In the genomic region with DNA sequence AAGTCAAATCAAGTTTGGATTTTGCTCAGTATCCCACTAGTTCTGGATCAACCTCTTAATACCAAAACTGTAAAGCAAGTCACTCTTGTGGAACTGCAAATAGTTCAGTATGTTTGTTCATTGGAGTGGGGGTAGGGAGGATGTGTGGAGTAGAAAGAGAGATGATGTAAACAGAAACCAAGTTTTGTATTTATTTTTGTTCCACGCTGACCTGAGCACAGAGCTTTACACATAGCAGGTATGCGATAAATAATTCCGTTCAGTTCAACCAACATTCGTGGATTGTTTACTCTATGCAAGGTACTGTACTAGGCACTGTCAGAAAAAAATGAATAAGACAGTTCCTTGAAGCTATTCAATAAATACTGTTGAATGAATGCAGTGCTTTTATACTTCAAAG, we compare ENCODE assay signal across 1 cellular context.
A peak's percentile ranks its signal among the peaks of the same experiment; 100 is the strongest.
TF ChIP-seq lines count a peak whose summit lies in the region.

No MANE protein-coding gene starts in this region.

TF ChIP-seq in HepG2, 621 proteins besides CTCF, POLR2A, EP300 and RAD21 (continued from another document):
- TF ChIP-seq, protein P1, sequence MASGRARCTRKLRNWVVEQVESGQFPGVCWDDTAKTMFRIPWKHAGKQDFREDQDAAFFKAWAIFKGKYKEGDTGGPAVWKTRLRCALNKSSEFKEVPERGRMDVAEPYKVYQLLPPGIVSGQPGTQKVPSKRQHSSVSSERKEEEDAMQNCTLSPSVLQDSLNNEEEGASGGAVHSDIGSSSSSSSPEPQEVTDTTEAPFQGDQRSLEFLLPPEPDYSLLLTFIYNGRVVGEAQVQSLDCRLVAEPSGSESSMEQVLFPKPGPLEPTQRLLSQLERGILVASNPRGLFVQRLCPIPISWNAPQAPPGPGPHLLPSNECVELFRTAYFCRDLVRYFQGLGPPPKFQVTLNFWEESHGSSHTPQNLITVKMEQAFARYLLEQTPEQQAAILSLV (CRISPR knock-in tag; IDR thresholded peaks at IDR 0.05; ENCODE audit: borderline replicate concordance) = no peak
- TF ChIP-seq, protein P2, sequence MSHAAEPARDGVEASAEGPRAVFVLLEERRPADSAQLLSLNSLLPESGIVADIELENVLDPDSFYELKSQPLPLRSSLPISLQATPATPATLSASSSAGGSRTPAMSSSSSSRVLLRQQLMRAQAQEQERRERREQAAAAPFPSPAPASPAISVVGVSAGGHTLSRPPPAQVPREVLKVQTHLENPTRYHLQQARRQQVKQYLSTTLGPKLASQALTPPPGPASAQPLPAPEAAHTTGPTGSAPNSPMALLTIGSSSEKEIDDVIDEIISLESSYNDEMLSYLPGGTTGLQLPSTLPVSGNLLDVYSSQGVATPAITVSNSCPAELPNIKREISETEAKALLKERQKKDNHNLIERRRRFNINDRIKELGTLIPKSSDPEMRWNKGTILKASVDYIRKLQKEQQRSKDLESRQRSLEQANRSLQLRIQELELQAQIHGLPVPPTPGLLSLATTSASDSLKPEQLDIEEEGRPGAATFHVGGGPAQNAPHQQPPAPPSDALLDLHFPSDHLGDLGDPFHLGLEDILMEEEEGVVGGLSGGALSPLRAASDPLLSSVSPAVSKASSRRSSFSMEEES (CRISPR knock-in tag; IDR thresholded peaks at IDR 0.05) = 0 out of 2 replicates have a peak, but pooled peaks have one; percentile 12
- TF ChIP-seq ZNF558 (CRISPR knock-in tag; IDR thresholded peaks at IDR 0.05; ENCODE audit: borderline replicate concordance) (no peak), SRF (IDR thresholded peaks at IDR 0.05; ENCODE audit: low read depth, low read length) (no peak), IRF2 (CRISPR knock-in tag; IDR thresholded peaks at IDR 0.05) (peak; percentile 28; the same call in 1 of the 2 replicates), ZNF333 (CRISPR knock-in tag; IDR thresholded peaks at IDR 0.05; ENCODE audit: borderline replicate concordance) (no peak), NCOR1 (IDR thresholded peaks at IDR 0.05; ENCODE audit: borderline replicate concordance, low read length) (no peak), SMAD1 (CRISPR knock-in tag; IDR thresholded peaks at IDR 0.05; ENCODE audit: borderline replicate concordance, low read depth) (no peak), SOX6 (IDR thresholded peaks at IDR 0.05) (no peak), SOX6 (CRISPR knock-in tag; IDR thresholded peaks at IDR 0.05) (peak; percentile 63), ZBTB1 (CRISPR knock-in tag; IDR thresholded peaks at IDR 0.05; ENCODE audit: borderline replicate concordance) (no peak), BORCS8-MEF2B (CRISPR knock-in tag; IDR thresholded peaks at IDR 0.05) (no peak), ZNF441 (CRISPR knock-in tag; IDR thresholded peaks at IDR 0.05; ENCODE audit: borderline replicate concordance) (no peak), TBX3 (IDR thresholded peaks at IDR 0.05; ENCODE audit: borderline replicate concordance) (no peak), KMT2A (CRISPR knock-in tag; IDR thresholded peaks at IDR 0.05) (no peak), GZF1 (CRISPR knock-in tag; IDR thresholded peaks at IDR 0.05) (no peak), GPN1 (CRISPR knock-in tag; IDR thresholded peaks at IDR 0.05; ENCODE audit: borderline replicate concordance) (no peak), SAP130 (CRISPR knock-in tag; IDR thresholded peaks at IDR 0.05; ENCODE audit: low read depth) (peak; percentile 33; the same call in 1 of the 2 replicates), ZNF713 (CRISPR knock-in tag; IDR thresholded peaks at IDR 0.05) (no peak), ISL2 (CRISPR knock-in tag; IDR thresholded peaks at IDR 0.05) (no peak), ZFP1 (CRISPR knock-in tag; IDR thresholded peaks at IDR 0.05) (no peak)
- TF ChIP-seq, protein P3, sequence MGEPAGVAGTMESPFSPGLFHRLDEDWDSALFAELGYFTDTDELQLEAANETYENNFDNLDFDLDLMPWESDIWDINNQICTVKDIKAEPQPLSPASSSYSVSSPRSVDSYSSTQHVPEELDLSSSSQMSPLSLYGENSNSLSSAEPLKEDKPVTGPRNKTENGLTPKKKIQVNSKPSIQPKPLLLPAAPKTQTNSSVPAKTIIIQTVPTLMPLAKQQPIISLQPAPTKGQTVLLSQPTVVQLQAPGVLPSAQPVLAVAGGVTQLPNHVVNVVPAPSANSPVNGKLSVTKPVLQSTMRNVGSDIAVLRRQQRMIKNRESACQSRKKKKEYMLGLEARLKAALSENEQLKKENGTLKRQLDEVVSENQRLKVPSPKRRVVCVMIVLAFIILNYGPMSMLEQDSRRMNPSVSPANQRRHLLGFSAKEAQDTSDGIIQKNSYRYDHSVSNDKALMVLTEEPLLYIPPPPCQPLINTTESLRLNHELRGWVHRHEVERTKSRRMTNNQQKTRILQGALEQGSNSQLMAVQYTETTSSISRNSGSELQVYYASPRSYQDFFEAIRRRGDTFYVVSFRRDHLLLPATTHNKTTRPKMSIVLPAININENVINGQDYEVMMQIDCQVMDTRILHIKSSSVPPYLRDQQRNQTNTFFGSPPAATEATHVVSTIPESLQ (CRISPR knock-in tag; conservative IDR thresholded peaks at IDR 0.05) = no peak
- TF ChIP-seq, protein P4, sequence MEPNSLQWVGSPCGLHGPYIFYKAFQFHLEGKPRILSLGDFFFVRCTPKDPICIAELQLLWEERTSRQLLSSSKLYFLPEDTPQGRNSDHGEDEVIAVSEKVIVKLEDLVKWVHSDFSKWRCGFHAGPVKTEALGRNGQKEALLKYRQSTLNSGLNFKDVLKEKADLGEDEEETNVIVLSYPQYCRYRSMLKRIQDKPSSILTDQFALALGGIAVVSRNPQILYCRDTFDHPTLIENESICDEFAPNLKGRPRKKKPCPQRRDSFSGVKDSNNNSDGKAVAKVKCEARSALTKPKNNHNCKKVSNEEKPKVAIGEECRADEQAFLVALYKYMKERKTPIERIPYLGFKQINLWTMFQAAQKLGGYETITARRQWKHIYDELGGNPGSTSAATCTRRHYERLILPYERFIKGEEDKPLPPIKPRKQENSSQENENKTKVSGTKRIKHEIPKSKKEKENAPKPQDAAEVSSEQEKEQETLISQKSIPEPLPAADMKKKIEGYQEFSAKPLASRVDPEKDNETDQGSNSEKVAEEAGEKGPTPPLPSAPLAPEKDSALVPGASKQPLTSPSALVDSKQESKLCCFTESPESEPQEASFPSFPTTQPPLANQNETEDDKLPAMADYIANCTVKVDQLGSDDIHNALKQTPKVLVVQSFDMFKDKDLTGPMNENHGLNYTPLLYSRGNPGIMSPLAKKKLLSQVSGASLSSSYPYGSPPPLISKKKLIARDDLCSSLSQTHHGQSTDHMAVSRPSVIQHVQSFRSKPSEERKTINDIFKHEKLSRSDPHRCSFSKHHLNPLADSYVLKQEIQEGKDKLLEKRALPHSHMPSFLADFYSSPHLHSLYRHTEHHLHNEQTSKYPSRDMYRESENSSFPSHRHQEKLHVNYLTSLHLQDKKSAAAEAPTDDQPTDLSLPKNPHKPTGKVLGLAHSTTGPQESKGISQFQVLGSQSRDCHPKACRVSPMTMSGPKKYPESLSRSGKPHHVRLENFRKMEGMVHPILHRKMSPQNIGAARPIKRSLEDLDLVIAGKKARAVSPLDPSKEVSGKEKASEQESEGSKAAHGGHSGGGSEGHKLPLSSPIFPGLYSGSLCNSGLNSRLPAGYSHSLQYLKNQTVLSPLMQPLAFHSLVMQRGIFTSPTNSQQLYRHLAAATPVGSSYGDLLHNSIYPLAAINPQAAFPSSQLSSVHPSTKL (CRISPR knock-in tag; IDR thresholded peaks at IDR 0.05) = peak; percentile 89
- TF ChIP-seq, protein P5, sequence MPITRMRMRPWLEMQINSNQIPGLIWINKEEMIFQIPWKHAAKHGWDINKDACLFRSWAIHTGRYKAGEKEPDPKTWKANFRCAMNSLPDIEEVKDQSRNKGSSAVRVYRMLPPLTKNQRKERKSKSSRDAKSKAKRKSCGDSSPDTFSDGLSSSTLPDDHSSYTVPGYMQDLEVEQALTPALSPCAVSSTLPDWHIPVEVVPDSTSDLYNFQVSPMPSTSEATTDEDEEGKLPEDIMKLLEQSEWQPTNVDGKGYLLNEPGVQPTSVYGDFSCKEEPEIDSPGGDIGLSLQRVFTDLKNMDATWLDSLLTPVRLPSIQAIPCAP (CRISPR knock-in tag; IDR thresholded peaks at IDR 0.05; ENCODE audit: low read depth) = no peak
- TF ChIP-seq, protein P6, sequence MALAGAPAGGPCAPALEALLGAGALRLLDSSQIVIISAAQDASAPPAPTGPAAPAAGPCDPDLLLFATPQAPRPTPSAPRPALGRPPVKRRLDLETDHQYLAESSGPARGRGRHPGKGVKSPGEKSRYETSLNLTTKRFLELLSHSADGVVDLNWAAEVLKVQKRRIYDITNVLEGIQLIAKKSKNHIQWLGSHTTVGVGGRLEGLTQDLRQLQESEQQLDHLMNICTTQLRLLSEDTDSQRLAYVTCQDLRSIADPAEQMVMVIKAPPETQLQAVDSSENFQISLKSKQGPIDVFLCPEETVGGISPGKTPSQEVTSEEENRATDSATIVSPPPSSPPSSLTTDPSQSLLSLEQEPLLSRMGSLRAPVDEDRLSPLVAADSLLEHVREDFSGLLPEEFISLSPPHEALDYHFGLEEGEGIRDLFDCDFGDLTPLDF (CRISPR knock-in tag; IDR thresholded peaks at IDR 0.05) = no peak
- TF ChIP-seq, protein P7, sequence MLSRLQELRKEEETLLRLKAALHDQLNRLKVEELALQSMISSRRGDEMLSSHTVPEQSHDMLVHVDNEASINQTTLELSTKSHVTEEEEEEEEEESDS (CRISPR knock-in tag; IDR thresholded peaks at IDR 0.05; ENCODE audit: borderline replicate concordance) = no peak
- TF ChIP-seq, protein P8, sequence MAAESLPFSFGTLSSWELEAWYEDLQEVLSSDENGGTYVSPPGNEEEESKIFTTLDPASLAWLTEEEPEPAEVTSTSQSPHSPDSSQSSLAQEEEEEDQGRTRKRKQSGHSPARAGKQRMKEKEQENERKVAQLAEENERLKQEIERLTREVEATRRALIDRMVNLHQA (CRISPR knock-in tag; IDR thresholded peaks at IDR 0.05) = no peak
- TF ChIP-seq, protein P9, sequence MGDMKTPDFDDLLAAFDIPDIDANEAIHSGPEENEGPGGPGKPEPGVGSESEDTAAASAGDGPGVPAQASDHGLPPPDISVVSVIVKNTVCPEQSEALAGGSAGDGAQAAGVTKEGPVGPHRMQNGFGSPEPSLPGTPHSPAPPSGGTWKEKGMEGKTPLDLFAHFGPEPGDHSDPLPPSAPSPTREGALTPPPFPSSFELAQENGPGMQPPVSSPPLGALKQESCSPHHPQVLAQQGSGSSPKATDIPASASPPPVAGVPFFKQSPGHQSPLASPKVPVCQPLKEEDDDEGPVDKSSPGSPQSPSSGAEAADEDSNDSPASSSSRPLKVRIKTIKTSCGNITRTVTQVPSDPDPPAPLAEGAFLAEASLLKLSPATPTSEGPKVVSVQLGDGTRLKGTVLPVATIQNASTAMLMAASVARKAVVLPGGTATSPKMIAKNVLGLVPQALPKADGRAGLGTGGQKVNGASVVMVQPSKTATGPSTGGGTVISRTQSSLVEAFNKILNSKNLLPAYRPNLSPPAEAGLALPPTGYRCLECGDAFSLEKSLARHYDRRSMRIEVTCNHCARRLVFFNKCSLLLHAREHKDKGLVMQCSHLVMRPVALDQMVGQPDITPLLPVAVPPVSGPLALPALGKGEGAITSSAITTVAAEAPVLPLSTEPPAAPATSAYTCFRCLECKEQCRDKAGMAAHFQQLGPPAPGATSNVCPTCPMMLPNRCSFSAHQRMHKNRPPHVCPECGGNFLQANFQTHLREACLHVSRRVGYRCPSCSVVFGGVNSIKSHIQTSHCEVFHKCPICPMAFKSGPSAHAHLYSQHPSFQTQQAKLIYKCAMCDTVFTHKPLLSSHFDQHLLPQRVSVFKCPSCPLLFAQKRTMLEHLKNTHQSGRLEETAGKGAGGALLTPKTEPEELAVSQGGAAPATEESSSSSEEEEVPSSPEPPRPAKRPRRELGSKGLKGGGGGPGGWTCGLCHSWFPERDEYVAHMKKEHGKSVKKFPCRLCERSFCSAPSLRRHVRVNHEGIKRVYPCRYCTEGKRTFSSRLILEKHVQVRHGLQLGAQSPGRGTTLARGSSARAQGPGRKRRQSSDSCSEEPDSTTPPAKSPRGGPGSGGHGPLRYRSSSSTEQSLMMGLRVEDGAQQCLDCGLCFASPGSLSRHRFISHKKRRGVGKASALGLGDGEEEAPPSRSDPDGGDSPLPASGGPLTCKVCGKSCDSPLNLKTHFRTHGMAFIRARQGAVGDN (CRISPR knock-in tag; IDR thresholded peaks at IDR 0.05) = no peak
- TF ChIP-seq, protein P10, sequence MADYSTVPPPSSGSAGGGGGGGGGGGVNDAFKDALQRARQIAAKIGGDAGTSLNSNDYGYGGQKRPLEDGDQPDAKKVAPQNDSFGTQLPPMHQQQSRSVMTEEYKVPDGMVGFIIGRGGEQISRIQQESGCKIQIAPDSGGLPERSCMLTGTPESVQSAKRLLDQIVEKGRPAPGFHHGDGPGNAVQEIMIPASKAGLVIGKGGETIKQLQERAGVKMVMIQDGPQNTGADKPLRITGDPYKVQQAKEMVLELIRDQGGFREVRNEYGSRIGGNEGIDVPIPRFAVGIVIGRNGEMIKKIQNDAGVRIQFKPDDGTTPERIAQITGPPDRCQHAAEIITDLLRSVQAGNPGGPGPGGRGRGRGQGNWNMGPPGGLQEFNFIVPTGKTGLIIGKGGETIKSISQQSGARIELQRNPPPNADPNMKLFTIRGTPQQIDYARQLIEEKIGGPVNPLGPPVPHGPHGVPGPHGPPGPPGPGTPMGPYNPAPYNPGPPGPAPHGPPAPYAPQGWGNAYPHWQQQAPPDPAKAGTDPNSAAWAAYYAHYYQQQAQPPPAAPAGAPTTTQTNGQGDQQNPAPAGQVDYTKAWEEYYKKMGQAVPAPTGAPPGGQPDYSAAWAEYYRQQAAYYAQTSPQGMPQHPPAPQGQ (CRISPR knock-in tag; IDR thresholded peaks at IDR 0.05; ENCODE audit: borderline replicate concordance) = no peak
